Comparison of ENCODE assay signal across 18 cellular contexts in genomic region chrX:144219035-144219434, GRCh38.
A peak's percentile ranks its signal among the peaks of the same experiment; 100 is the strongest.
DNase-seq lines count a peak whose midpoint lies in the region; ATAC-seq and TF ChIP-seq lines count a peak whose summit lies in the region.
"Had no signal": no experiment of that assay in that cellular context is flagged by ENCODE, and none has a peak within 500 bp of the region (broad histone marks: within the 10 kb centered on the region; RNA-seq: fewer than 3 reads in every experiment).

No MANE protein-coding gene starts in this region.

- H3K9me3 ChIP-seq in GM23248 (ENCODE audit: low read depth): no peaks in the 10 kb centered on the region
- H3K9me3 ChIP-seq: BE2C had no signal

- no peak overlapping the region for H3K9ac ChIP-seq in GM23248

- no peak overlapping the region for H3K4me3 ChIP-seq in GM23248
- no peak overlapping the region for H3K4me3 ChIP-seq in kidney epithelial cell (ENCODE audit: low read depth, low read length)

- no peak overlapping the region for H3K4me3 Mint-ChIP-seq in effector memory CD8-positive, alpha-beta T cell
- H3K4me3 Mint-ChIP-seq: activated CD4-positive, alpha-beta T cell treated with anti-CD3 and anti-CD28 coated beads for 36 hours; activated naive CD8-positive, alpha-beta T cell treated with anti-CD3 and anti-CD28 coated beads, Interleukin-2, amount 50 U/mL, for 24 hours; natural killer cell; T-helper 1 cell treated with Interleukin-12 subunit alpha and Interleukin-12 subunit beta and Interleukin-4 antibody, amounts not matched to agents 30 μg/mL and 1 μg/mL, for 36 hours had no signal

- no peaks in the 10 kb centered on the region for H3K79me2 ChIP-seq in GM23248 (ENCODE audit: insufficient read depth)

- H4K20me1 ChIP-seq in GM23248 (ENCODE audit: insufficient read depth): no peaks in the 10 kb centered on the region

- H3K4me1 ChIP-seq in GM23248 (ENCODE audit: insufficient read depth): no peaks in the 10 kb centered on the region
- H3K4me1 ChIP-seq: BE2C had no signal

- no peak overlapping the region for H2AFZ ChIP-seq in GM23248

- POLR2A ChIA-PET in RWPE1 (lab: Yijun Ruan, JAX; ENCODE audit: low non-redundant PET): no interaction called here

- H3K27me3 ChIP-seq in GM23248 (replicated peaks; ENCODE audit: insufficient read depth) (no peaks in the 10 kb centered on the region), kidney epithelial cell (ENCODE audit: control insufficient read depth, insufficient read depth, low read length) (no peaks in the 10 kb centered on the region)
- H3K27me3 ChIP-seq: BE2C had no signal

- no peak for ATAC-seq in effector memory CD8-positive, alpha-beta T cell (replicated peaks)
- ATAC-seq: activated CD4-positive, alpha-beta T cell treated with anti-CD3 and anti-CD28 coated beads for 36 hours; activated naive CD8-positive, alpha-beta T cell treated with anti-CD3 and anti-CD28 coated beads, Interleukin-2, amount 50 U/mL, for 24 hours; natural killer cell had no signal

- H3K4me1 Mint-ChIP-seq in effector memory CD8-positive, alpha-beta T cell (ENCODE audit: low read depth in 2 of 2): no peaks in the 10 kb centered on the region
- H3K4me1 Mint-ChIP-seq: activated CD4-positive, alpha-beta T cell treated with anti-CD3 and anti-CD28 coated beads for 36 hours; activated naive CD8-positive, alpha-beta T cell treated with anti-CD3 and anti-CD28 coated beads, Interleukin-2, amount 50 U/mL, for 24 hours; natural killer cell had no signal

- TF ChIP-seq CTCF in RWPE1 (conservative IDR thresholded peaks at IDR 0.05; ENCODE audit: low read depth) (no peak), kidney epithelial cell (IDR thresholded peaks at IDR 0.05; ENCODE audit: insufficient read depth, low read length, poor library complexity, severe bottlenecking) (peak; percentile 26)

- no peaks in the 10 kb centered on the region for H3K27me3 Mint-ChIP-seq in effector memory CD8-positive, alpha-beta T cell
- H3K27me3 Mint-ChIP-seq: activated CD4-positive, alpha-beta T cell treated with anti-CD3 and anti-CD28 coated beads for 36 hours; activated naive CD8-positive, alpha-beta T cell treated with anti-CD3 and anti-CD28 coated beads, Interleukin-2, amount 50 U/mL, for 24 hours had no signal

- H3F3A ChIP-seq in GM23248 (ENCODE audit: insufficient read depth): no peaks in the 10 kb centered on the region

- peaks cover 0 to 3% of the 10 kb centered on the region in 2 donors for H3K9me3 Mint-ChIP-seq in effector memory CD8-positive, alpha-beta T cell

- H3K4me2 ChIP-seq in GM23248 (ENCODE audit: unreplicated experiment): no peak overlapping the region

- peak; percentile 8 for DNase-seq in ACHN
- peak; percentile 27 for DNase-seq in GM23248
- peak; percentile 1 for DNase-seq in RWPE1 (ENCODE audit: low spot score)
- DNase-seq in kidney epithelial cell (ENCODE audit: low read depth): no peak
- no peak for DNase-seq in KG1 (lab: John Stamatoyannopoulos, UW)
- DNase-seq in NCI-H524 treated with DMSO at 0.1 percent for 48 hours (lab: John Stamatoyannopoulos, UW): no peak
- no peak for DNase-seq in effector memory CD8-positive, alpha-beta T cell
- no peak for DNase-seq in stimulated activated CD4-positive, alpha-beta T cell treated with anti-CD3 and anti-CD28 coated beads, Interleukin-12 subunit alpha, Interleukin-12 subunit beta, amount 100 ng/mL, for 4 hours
- DNase-seq: activated CD4-positive, alpha-beta T cell treated with anti-CD3 and anti-CD28 coated beads for 36 hours; activated naive CD8-positive, alpha-beta T cell treated with anti-CD3 and anti-CD28 coated beads, Interleukin-2, amount 50 U/mL, for 24 hours; activated T-cell treated with anti-CD3 and anti-CD28 coated beads, Interleukin-2, amount 50 U/mL, for 1 hour; BE2C; KBM-7; natural killer cell; NCI-H2081; stimulated activated CD4-positive, alpha-beta T cell treated with anti-CD3 and anti-CD28 coated beads, Interleukin-2, amount 100 ng/mL, for 24 hours; stimulated activated CD8-positive, alpha-beta memory T cell treated with anti-CD3 and anti-CD28 coated beads, Interleukin-4, amount 100 ng/mL, for 48 hours had no signal

- in situ Hi-C loops in ACHN (cut with HindIII; ENCODE audit: low pct_ligation_motif_present, low pct_unique_long_range_greater_than_20kb, low sequenced_read_pairs): no loop called here
- in situ Hi-C loops in GM23248 (cut with MboI): no loop called here

- H3K27ac ChIP-seq in GM23248 (no peak overlapping the region), RWPE1 (no peak overlapping the region)

- H3K9me2 ChIP-seq in GM23248 (ENCODE audit: insufficient read depth): no peaks in the 10 kb centered on the region

- no peak overlapping the region for H3K27ac Mint-ChIP-seq in effector memory CD8-positive, alpha-beta T cell
- H3K27ac Mint-ChIP-seq: activated CD4-positive, alpha-beta T cell treated with anti-CD3 and anti-CD28 coated beads for 36 hours; activated naive CD8-positive, alpha-beta T cell treated with anti-CD3 and anti-CD28 coated beads, Interleukin-2, amount 50 U/mL, for 24 hours; natural killer cell; T-helper 1 cell treated with Interleukin-12 subunit alpha and Interleukin-12 subunit beta and Interleukin-4 antibody, amounts not matched to agents 30 μg/mL and 1 μg/mL, for 36 hours had no signal

- no peaks in the 10 kb centered on the region for H3K36me3 Mint-ChIP-seq in effector memory CD8-positive, alpha-beta T cell (ENCODE audit: insufficient read depth)
- H3K36me3 Mint-ChIP-seq: natural killer cell had no signal

- H3K36me3 ChIP-seq in GM23248 (ENCODE audit: low read depth) (no peaks in the 10 kb centered on the region), kidney epithelial cell (ENCODE audit: control insufficient read depth, insufficient read depth, low read length) (no peaks in the 10 kb centered on the region)
- H3K36me3 ChIP-seq: BE2C had no signal

- CTCF ChIA-PET in RWPE1 (lab: Yijun Ruan, JAX): no interaction called here

- WGBS in GM23248 (ENCODE audit: low coverage in 1 of 2, low lambda C conversion rate in 2 of 2, missing lambda C conversion rate in 2 of 2), 2 experiments: 14 to 22% methylated on average over 3 to 4 of the region's 4 CpGs

Comparison
In these comparisons a context has a peak if more than half of its experiments do, and no peak if none do; other contexts are left out.
1. DNase-seq: peak in ACHN (single experiment), GM23248 (single experiment) and RWPE1 (single experiment); none in kidney epithelial cell (single experiment), KG1 (single experiment), NCI-H524 treated with DMSO at 0.1 percent for 48 hours (single experiment), effector memory CD8-positive, alpha-beta T cell (0 of 3) and stimulated activated CD4-positive, alpha-beta T cell treated with anti-CD3 and anti-CD28 coated beads, Interleukin-12 subunit alpha, Interleukin-12 subunit beta, amount 100 ng/mL, for 4 hours (single experiment).